In genomic region chr15:67807141-67807540, GRCh38 we compare ENCODE assay signal across 25 cellular contexts. TPM values are rescaled to one million over a fixed set of nuclear protein-coding genes. Genes with fewer than 3 reads are reported as not detected.
DNase-seq lines count a peak whose midpoint lies in the region; ATAC-seq, FAIRE-seq and TF ChIP-seq lines count a peak whose summit lies in the region.
"Had no signal": no experiment of that assay in that cellular context is flagged by ENCODE, and none has a peak within 500 bp of the region (broad histone marks: within the 10 kb centered on the region; RNA-seq: fewer than 3 reads in every experiment).

No MANE protein-coding gene starts in this region.

- TF ChIP-seq EP300 in H1 (IDR thresholded peaks at IDR 0.05; ENCODE audit: borderline replicate concordance in 1 of 2, low read depth in 2 of 2, low read length in 2 of 2): no peak

- no peak overlapping the region for H2BK120ac ChIP-seq in H1 (replicated peaks; ENCODE audit: low read depth, low read length)

- H4K5ac ChIP-seq in H1 (ENCODE audit: insufficient read length, low read depth, low read length): no peak overlapping the region

- H3K36me3 Mint-ChIP-seq in neural crest cell (ENCODE audit: low read depth): no peaks in the 10 kb centered on the region

- peaks cover 0 to 28% (median 19%) of the 10 kb centered on the region in 4 experiments; a peak in 6 of 7 replicates for H3K4me1 ChIP-seq in H1 (replicated peaks in 1 of 4; ENCODE audit: control insufficient read depth in 3 of 4, insufficient read depth in 4 of 4, low read length in 3 of 4)

- in situ Hi-C loops in G401 (cut with HindIII; ENCODE audit: low sequenced_read_pairs): no loop called here

- no peak for TF ChIP-seq POLR2A in H1 (IDR thresholded peaks at IDR 0.05; ENCODE audit: control extremely low read depth in 1 of 2, low read depth in 2 of 2, low read length in 2 of 2)

- no peaks in the 10 kb centered on the region for H3K9me3 ChIP-seq in H1 (ENCODE audit: insufficient read depth in 2 of 2, low read depth in 1 of 2, low read length in 1 of 2)
- H3K9me3 ChIP-seq: MG63 had no signal

- no peaks in the 10 kb centered on the region for H4K20me1 ChIP-seq in H1 (replicated peaks in 1 of 2; ENCODE audit: control insufficient read depth in 1 of 2, insufficient read depth in 2 of 2, low read length in 2 of 2)

- 97% methylated on average over 5 of the region's 5 CpGs; no CpG with 5 or more reads in 1 of the 2 experiments for WGBS in H1 (ENCODE audit: extremely low coverage in 1 of 2, insufficient coverage in 1 of 2, insufficient read length in 1 of 2, insufficient replicate concordance in 2 of 2, low coverage in 1 of 2, low lambda C conversion rate in 2 of 2, missing lambda C conversion rate in 1 of 2), 2 experiments

- H3K79me1 ChIP-seq in H1 (ENCODE audit: low read depth, low read length): no peaks in the 10 kb centered on the region

- no peak overlapping the region for H3K23ac ChIP-seq in H1 (ENCODE audit: insufficient read length)

- ATAC-seq in Right ventricle myocardium inferior (no peak), GM18519 (IDR thresholded peaks at IDR 0.05; ENCODE audit: low FRiP score, unreplicated experiment) (no peak)
- ATAC-seq: GM23338, HCT116 had no signal

- no peak overlapping the region for H2AK5ac ChIP-seq in H1 (ENCODE audit: low read depth, low read length)

- POLR2A ChIA-PET in H1 (lab: Charles Lee; ENCODE audit: partially characterized antibody): no interaction called here

- DNase-seq in Right ventricle myocardium inferior (ENCODE audit: missing footprints) (peak; percentile 35), cardiac septum (ENCODE audit: low spot score) (no peak), H1 (ENCODE audit: low read depth in 1 of 2, low spot score in 2 of 2) (no peak), neural crest cell (ENCODE audit: low read depth, low spot score) (no peak), dorsolateral prefrontal cortex (no peak), NCI-H1694 (lab: John Stamatoyannopoulos, UW) (no peak), G401 (ENCODE audit: low spot score) (no peak)
- DNase-seq: CD4-positive, CD25-positive, alpha-beta regulatory T cell; IMR-90; KG1; MG63; NCI-H1105 treated with DMSO at 0.1 percent for 48 hours; NCI-H146; NCI-H2029; NCI-H446 treated with DMSO at 0.1 percent for 48 hours; NCI-H526; RPMI8226; SHP77 had no signal

- H3K27ac ChIP-seq in H1 (ENCODE audit: low read depth, low read length) (no peak overlapping the region), dorsolateral prefrontal cortex (no peak overlapping the region)

- intact Hi-C loops in Right ventricle myocardium inferior (cut with DNase I): no loop called here
- intact Hi-C loops in cardiac septum (cut with DNase I): no loop called here
- intact Hi-C loops in dorsolateral prefrontal cortex (cut with DNase I): no loop called here

- H3K18ac ChIP-seq in H1 (ENCODE audit: extremely low read depth, low read length): no peak overlapping the region

- H3K36me3 ChIP-seq in H1 (ENCODE audit: control insufficient read depth in 2 of 4, insufficient read depth in 4 of 4, low read length in 3 of 4): no peaks in the 10 kb centered on the region
- H3K36me3 ChIP-seq: MG63 had no signal

- H2BK5ac ChIP-seq in H1 (ENCODE audit: low read depth, low read length): no peak overlapping the region

- H3K27me3 ChIP-seq in H1 (replicated peaks in 1 of 4; ENCODE audit: control insufficient read depth in 3 of 4, extremely low read depth in 1 of 4, insufficient read depth in 3 of 4, low read length in 3 of 4): no peaks in the 10 kb centered on the region; a peak in 2 of 7 replicates
- no peaks in the 10 kb centered on the region for H3K27me3 ChIP-seq in dorsolateral prefrontal cortex
- H3K27me3 ChIP-seq: MG63 had no signal

- FAIRE-seq in H1 (lab: Jason Lieb, UNC): no peak
- FAIRE-seq: GM18507 had no signal

- no peak overlapping the region for H3K4me3 Mint-ChIP-seq in neural crest cell
- H3K4me3 Mint-ChIP-seq: CD4-positive, CD25-positive, alpha-beta regulatory T cell; GM23338 had no signal

- H3K14ac ChIP-seq in H1 (ENCODE audit: insufficient read length): no peak overlapping the region

- H2BK12ac ChIP-seq in H1 (ENCODE audit: low read depth, low read length): 0 out of 2 replicates have a peak overlapping the region, but pooled peaks have one; percentile 9

- H2BK20ac ChIP-seq in H1 (ENCODE audit: low read length): no peak overlapping the region

- peaks cover 28% of the 10 kb centered on the region for H3K4me1 Mint-ChIP-seq in neural crest cell

- H3K23me2 ChIP-seq in H1 (ENCODE audit: low read depth, low read length): no peaks in the 10 kb centered on the region

- CTCF ChIA-PET in H1 (lab: Charles Lee; ENCODE audit: partially characterized antibody): interaction anchor here (0.5 to 1.0 kb wide), 3 partner anchors 212 to 350 kb away, joined by 3 read pairs; no protein-coding TSS in a partner anchor

- H3K56ac ChIP-seq in H1 (replicated peaks; ENCODE audit: insufficient read length, low read depth, low read length): no peak overlapping the region

- TF ChIP-seq CTCF in H1 (IDR thresholded peaks at IDR 0.05; ENCODE audit: control extremely low read depth in 1 of 3, insufficient read depth in 1 of 3, low read depth in 1 of 3, low read length in 3 of 3) (no peak), neural crest cell (conservative IDR thresholded peaks at IDR 0.05) (no peak), dorsolateral prefrontal cortex (IDR thresholded peaks at IDR 0.05 in 54 of 56, conservative IDR thresholded peaks at IDR 0.05 in 2 of 56; ENCODE audit: low read depth in 1 of 56, partially characterized antibody in 56 of 56) (no peak)

- H3K4ac ChIP-seq in H1 (replicated peaks; ENCODE audit: insufficient read length, low read depth, low read length): no peak overlapping the region

- H2BK15ac ChIP-seq in H1 (ENCODE audit: low read length): 0 out of 2 replicates have a peak overlapping the region, but pooled peaks have one; percentile 46

- no peak for TF ChIP-seq RAD21 in H1 (IDR thresholded peaks at IDR 0.05 in 1 of 2, conservative IDR thresholded peaks at IDR 0.05 in 1 of 2; ENCODE audit: low read depth in 2 of 2, low read length in 2 of 2)

- H2AFZ ChIP-seq in H1 (ENCODE audit: low read length): no peak overlapping the region
- H2AFZ ChIP-seq: GM23338 had no signal

- no peak overlapping the region for H3K9ac ChIP-seq in H1 (replicated peaks in 1 of 4; ENCODE audit: extremely low read depth in 1 of 4, low read depth in 3 of 4, low read length in 3 of 4)

- H3K4me2 ChIP-seq in H1 (ENCODE audit: insufficient read depth in 1 of 2, low read depth in 2 of 2, low read length in 2 of 2): no peak overlapping the region
- H3K4me2 ChIP-seq: GM23338 had no signal

- H3K79me2 ChIP-seq in H1 (ENCODE audit: control insufficient read depth in 1 of 2, insufficient read depth in 2 of 2, low read length in 2 of 2): no peaks in the 10 kb centered on the region

- peaks cover 2% of the 10 kb centered on the region for H3K27me3 Mint-ChIP-seq in neural crest cell (ENCODE audit: low read depth)

- H4K91ac ChIP-seq in H1 (replicated peaks; ENCODE audit: insufficient read length, low read length): peak overlapping the region; percentile 23

- no peaks in the 10 kb centered on the region for H3K9me3 Mint-ChIP-seq in neural crest cell
- H3K9me3 Mint-ChIP-seq: CD4-positive, CD25-positive, alpha-beta regulatory T cell; GM23338 had no signal

- peak overlapping the region; percentile 95 for H3K27ac Mint-ChIP-seq in neural crest cell (ENCODE audit: unreplicated experiment)
- H3K27ac Mint-ChIP-seq: GM23338 had no signal

- H3K4me3 ChIP-seq in H1 (ENCODE audit: extremely low read depth in 1 of 4, insufficient read depth in 2 of 4, low read depth in 3 of 4, low read length in 4 of 4): no peak overlapping the region
- H3K4me3 ChIP-seq in dorsolateral prefrontal cortex: no peak overlapping the region
- H3K4me3 ChIP-seq: GM23338, MG63 had no signal

- no peak overlapping the region for H4K8ac ChIP-seq in H1 (ENCODE audit: extremely low read depth, insufficient read depth, low read length)

TF ChIP-seq in H1, 55 proteins besides CTCF, POLR2A, EP300 and RAD21 (continues in another document):
- TF ChIP-seq GTF2F1 (IDR thresholded peaks at IDR 0.05; ENCODE audit: borderline replicate concordance, low read depth, low read length) (no peak), CHD2 (IDR thresholded peaks at IDR 0.05; ENCODE audit: low read length) (no peak), KDM5A (IDR thresholded peaks at IDR 0.05; ENCODE audit: low read length) (no peak)

RNA-seq across cellular contexts. Expression of gene SKOR1, which starts 18.2 kb away (rescaled TPM):
- not detected for total RNA-seq in Right ventricle myocardium inferior
- 0.24 TPM for total RNA-seq in cardiac septum
- 0.11 TPM in 2 replicates for total RNA-seq in H1 (2021; fragmentation: NEBNext Ultra II Directional; extraction: Animal tissue kit (Norgen Biotek cat#: 25700))
- 0.03 and 0.08 TPM in 2 replicates for polyA plus RNA-seq in H1 (2011; rRNA removed)
- 0.05 TPM for polyA plus RNA-seq in H1 (2011; cell fraction: cytosol; rRNA removed)
- 0.13 TPM for polyA plus RNA-seq in H1 (2011; cell fraction: nucleus; rRNA removed)
- 0.06 to 0.12 TPM (median 0.07 TPM) in 3 of 4 replicates, not detected in the other for polyA plus RNA-seq in H1 (2012, experiment 1 of 2)
- not detected for polyA plus RNA-seq in H1 (2012, experiment 2 of 2)
- 0.04 TPM for polyA plus RNA-seq in H1 (2013, experiment 1 of 2)
- 0.04 TPM for polyA plus RNA-seq in H1 (2013, experiment 2 of 2)
- polyA minus RNA-seq in H1 (2011; rRNA and poly(A)+ RNA removed): not detected in 2 replicates
- not detected for polyA minus RNA-seq in H1 (2011; cell fraction: cytosol; rRNA and poly(A)+ RNA removed)
- polyA minus RNA-seq in H1 (2011; cell fraction: nucleus; rRNA and poly(A)+ RNA removed): 0.40 TPM
- total RNA-seq in neural crest cell: 0.36 and 0.49 TPM in 2 replicates
- total RNA-seq in dorsolateral prefrontal cortex: 1 to 10 TPM in 108 of 120 experiments, under 1 TPM in 12; 0.49 to 4.0 (median 1.6) TPM
- total RNA-seq in G401 (2014; rRNA removed; shearing (Covaris generic)): 4.9 and 7.1 TPM in 2 replicates
- total RNA-seq: A172, IMR-90, SK-MEL-5 had no signal
- polyA plus RNA-seq: CD4-positive, CD25-positive, alpha-beta regulatory T cell; GM23338 had no signal

RNA-seq across cellular contexts. Expression of gene RNU6-1, which starts 32.7 kb away (rescaled TPM):
- total RNA-seq in Right ventricle myocardium inferior: not detected
- total RNA-seq in cardiac septum: not detected
- not detected in 2 replicates for total RNA-seq in H1 (2021; fragmentation: NEBNext Ultra II Directional; extraction: Animal tissue kit (Norgen Biotek cat#: 25700))
- polyA plus RNA-seq in H1 (2011; rRNA removed): not detected in 2 replicates
- not detected for polyA plus RNA-seq in H1 (2011; cell fraction: cytosol; rRNA removed)
- not detected for polyA plus RNA-seq in H1 (2011; cell fraction: nucleus; rRNA removed)
- polyA plus RNA-seq in H1 (2012, experiment 1 of 2): not detected in 4 replicates
- polyA plus RNA-seq in H1 (2012, experiment 2 of 2): not detected
- not detected for polyA plus RNA-seq in H1 (2013, experiment 1 of 2)
- not detected for polyA plus RNA-seq in H1 (2013, experiment 2 of 2)
- polyA minus RNA-seq in H1 (2011; rRNA and poly(A)+ RNA removed): under 0.01 TPM in 1 of 2 replicates, not detected in the other
- polyA minus RNA-seq in H1 (2011; cell fraction: cytosol; rRNA and poly(A)+ RNA removed): not detected
- polyA minus RNA-seq in H1 (2011; cell fraction: nucleus; rRNA and poly(A)+ RNA removed): not detected
- not detected in 2 replicates for total RNA-seq in neural crest cell
- total RNA-seq in dorsolateral prefrontal cortex: not detected
- total RNA-seq in G401 (2014; rRNA removed; shearing (Covaris generic)): not detected in 2 replicates
- total RNA-seq: A172; CD4-positive, CD25-positive, alpha-beta regulatory T cell; GM23338; IMR-90; SK-MEL-5 had no signal
- polyA plus RNA-seq: BJ; CD4-positive, CD25-positive, alpha-beta regulatory T cell; GM23338; IMR-90 had no signal
